20 cellular contexts compared by ENCODE assay signal in the genomic region with DNA sequence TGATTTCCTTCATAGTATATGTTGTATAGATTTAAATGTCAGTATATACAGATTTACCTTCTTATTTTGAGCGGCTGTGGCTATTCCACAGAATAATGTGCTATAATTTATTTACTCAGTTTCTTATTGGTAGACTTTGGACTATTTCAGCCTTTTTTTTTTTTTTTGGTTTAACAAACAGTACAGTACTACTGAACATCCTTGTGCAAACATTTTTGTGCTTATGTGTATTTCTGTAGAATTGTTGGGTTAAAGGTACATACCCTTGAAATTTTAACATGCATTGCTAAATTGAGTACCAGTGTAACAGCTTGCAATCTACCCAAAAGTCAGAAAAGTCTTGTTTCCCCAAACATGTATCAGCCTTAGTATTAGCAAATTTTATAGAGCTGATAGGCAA.
A peak's percentile ranks its signal among the peaks of the same experiment; 100 is the strongest.
DNase-seq lines count a peak whose midpoint lies in the region; ATAC-seq, FAIRE-seq and TF ChIP-seq lines count a peak whose summit lies in the region.
"Had no signal": no experiment of that assay in that cellular context is flagged by ENCODE, and none has a peak within 500 bp of the region (broad histone marks: within the 10 kb centered on the region; RNA-seq: fewer than 3 reads in every experiment).

No MANE protein-coding gene starts in this region.

- H3K9me3 ChIP-seq in A549 = no peaks in the 10 kb centered on the region
- H3K9me3 ChIP-seq in SU-DHL-6 (ENCODE audit: insufficient read depth, low read length) = no peaks in the 10 kb centered on the region
- no peaks in the 10 kb centered on the region for H3K9me3 ChIP-seq in neutrophil

- peaks cover 52% of the 10 kb centered on the region for H3K4me1 ChIP-seq in A549
- H3K4me1 ChIP-seq in KMS-11 (ENCODE audit: low read depth, poor library complexity, severe bottlenecking) = peaks cover 58% of the 10 kb centered on the region
- H3K4me1 ChIP-seq in neutrophil (ENCODE audit: control insufficient read depth in 1 of 2, insufficient read depth in 1 of 2, low read depth in 1 of 2, low read length in 1 of 2) = peaks cover 76 to 78% of the 10 kb centered on the region in 2 experiments

- H3K27me3 ChIP-seq in KMS-11 (ENCODE audit: insufficient read depth, low read depth) = no peaks in the 10 kb centered on the region
- H3K27me3 ChIP-seq in SU-DHL-6 (ENCODE audit: low read length) = no peaks in the 10 kb centered on the region
- H3K27me3 ChIP-seq in neutrophil = no peaks in the 10 kb centered on the region

- no peaks in the 10 kb centered on the region for H3K9me2 ChIP-seq in SU-DHL-6 (replicated peaks; ENCODE audit: insufficient read depth, low read length)

- H2AFZ ChIP-seq in KMS-11 (ENCODE audit: low read depth) (no peak overlapping the region), SU-DHL-6 (ENCODE audit: low read depth, low read length, severe bottlenecking) (peak overlapping the region; percentile 3)

- no peak for TF ChIP-seq RAD21 in A549 (conservative IDR thresholded peaks at IDR 0.05 in 1 of 2, IDR thresholded peaks at IDR 0.05 in 1 of 2)

- no peak for TF ChIP-seq CTCF in A549 (IDR thresholded peaks at IDR 0.05)
- no peak for TF ChIP-seq CTCF in KMS-11 (conservative IDR thresholded peaks at IDR 0.05; ENCODE audit: low read depth, low read length)
- no peak for TF ChIP-seq CTCF in SU-DHL-6 (IDR thresholded peaks at IDR 0.05; ENCODE audit: insufficient read depth, low read length, poor library complexity, severe bottlenecking)
- TF ChIP-seq CTCF in neutrophil (IDR thresholded peaks at IDR 0.05) = no peak

- CTCF ChIA-PET in A549 (lab: Yijun Ruan, JAX) = interaction anchor here (1.2 kb wide), 1 partner anchor 14 kb away, joined by 3 read pairs; no protein-coding TSS in a partner anchor

- TF ChIP-seq EP300 in A549 (IDR thresholded peaks at IDR 0.05) = no peak

- H3K27ac ChIP-seq in A549 (peak overlapping the region in 1 of 2 experiments; percentile 63; a peak in 3 of 6 replicates), KMS-11 (peak overlapping the region; percentile 93; the same call in 1 of the 2 replicates), SU-DHL-6 (ENCODE audit: low read depth, low read length) (peak overlapping the region; percentile 99), neutrophil (peak overlapping the region; percentile 86)

- 0 out of 6 replicates have a peak, but pooled peaks of 1 of the 2 experiments have one; percentile 16 for ATAC-seq in A549
- ATAC-seq: Panc1, Right ventricle myocardium inferior had no signal

- WGBS in A549 (ENCODE audit: missing lambda C conversion rate) = 25% methylated on average over 1 of the region's 1 CpG

- POLR2A ChIA-PET in A549 (lab: Yijun Ruan, JAX) = no interaction called here

- in situ Hi-C loops in KBM-7 (cut with MboI; ENCODE audit: low pct_unique_long_range_greater_than_20kb, low sequenced_read_pairs) = no loop called here

- no peaks in the 10 kb centered on the region for H3K36me3 ChIP-seq in KMS-11 (ENCODE audit: insufficient read depth)
- no peaks in the 10 kb centered on the region for H3K36me3 ChIP-seq in SU-DHL-6 (ENCODE audit: low read length)
- no peaks in the 10 kb centered on the region for H3K36me3 ChIP-seq in neutrophil

- DNase-seq in A549 (ENCODE audit: low read depth in 1 of 2, low spot score in 1 of 2) (no peak), KBM-7 (no peak), OCI-M1 (lab: John Stamatoyannopoulos, UW) (no peak)
- no peak for DNase-seq in stimulated activated CD4-positive, alpha-beta T cell treated with anti-CD3 and anti-CD28 coated beads, Interleukin-4, amount 100 ng/mL, for 24 hours
- no peak for DNase-seq in activated CD4-positive, alpha-beta T cell treated with anti-CD3 and anti-CD28 coated beads for 4 hours
- DNase-seq: C1 segment of cervical spinal cord, DMS 273 treated with DMSO at 0.1 percent for 48 hours, EL, HFFc6, NCI-H1436, NCI-H2029, NCI-H2171, NCI-H446, NCI-H748 treated with DMSO at 0.1 percent for 48 hours had no signal

- H4K20me1 ChIP-seq in KMS-11 (ENCODE audit: insufficient read depth) (no peaks in the 10 kb centered on the region), SU-DHL-6 (ENCODE audit: low read depth, low read length) (no peaks in the 10 kb centered on the region)

- no peak overlapping the region for H3K4me3 ChIP-seq in A549
- no peak overlapping the region for H3K4me3 ChIP-seq in KMS-11 (IDR thresholded peaks at IDR 0.05; ENCODE audit: insufficient read depth, low read depth, low read length)
- peak overlapping the region; percentile 37 for H3K4me3 ChIP-seq in SU-DHL-6 (ENCODE audit: insufficient read depth, low read length, poor library complexity, severe bottlenecking)
- H3K4me3 ChIP-seq in neutrophil (ENCODE audit: low read depth in 1 of 2, low read length in 1 of 2) = peak overlapping the region in 1 of 2 experiments; percentile 56

- peaks cover 34% of the 10 kb centered on the region for H3F3A ChIP-seq in SU-DHL-6 (ENCODE audit: insufficient read depth)

- no peak for TF ChIP-seq POLR2A in A549 (IDR thresholded peaks at IDR 0.05; ENCODE audit: low read length)

- FAIRE-seq in A549 (lab: Jason Lieb, UNC) = no peak
- FAIRE-seq: H54 had no signal

- H3K4me2 ChIP-seq in A549 = peak overlapping the region; percentile 52
- peak overlapping the region; percentile 93 for H3K4me2 ChIP-seq in KMS-11
- H3K4me2 ChIP-seq in SU-DHL-6 (ENCODE audit: low read depth, low read length, poor library complexity, severe bottlenecking) = peak overlapping the region; percentile 90

- peak overlapping the region; percentile 75; the same call in 1 of the 2 replicates for H3K9ac ChIP-seq in KMS-11
- peak overlapping the region; percentile 55 for H3K9ac ChIP-seq in SU-DHL-6 (ENCODE audit: low read length)

- H3K79me2 ChIP-seq in KMS-11 (ENCODE audit: insufficient read depth, low read depth) = no peaks in the 10 kb centered on the region
- no peaks in the 10 kb centered on the region for H3K79me2 ChIP-seq in SU-DHL-6 (ENCODE audit: insufficient read depth, low read length)

TF ChIP-seq in A549, 52 proteins besides CTCF, POLR2A, EP300 and RAD21:
- 0 out of 2 replicates have a peak, but pooled peaks have one; percentile 12 for TF ChIP-seq ZSCAN20 (CRISPR knock-in tag; IDR thresholded peaks at IDR 0.05)
- no peak for TF ChIP-seq TP53 (CRISPR knock-in tag; IDR thresholded peaks at IDR 0.05)
- no peak for TF ChIP-seq RFX5 (IDR thresholded peaks at IDR 0.05)
